8 cellular contexts compared by ENCODE assay signal in genomic region chr17:78979780-78980623, GRCh38.
DNase-seq lines count a peak whose midpoint lies in the region; ATAC-seq lines count a peak whose summit lies in the region.

TSS of gene LGALS3BP (minus strand) at chr17:78979923. CDS start at chr17:78977191, 2,732 bp downstream.

- H3K36me3 ChIP-seq in neuron (ENCODE audit: insufficient read depth, low read length), result no peaks in the 10 kb centered on the region

- H3K4me1 ChIP-seq in neuron (ENCODE audit: insufficient read depth, low read length), result peaks cover 24% of the 10 kb centered on the region

- no peaks in the 10 kb centered on the region for H3K9me3 Mint-ChIP-seq in activated naive CD8-positive, alpha-beta T cell (ENCODE audit: low read depth)

- peak within 1 kb of the TSS; percentile 30 for H3K4me3 ChIP-seq in neuron (ENCODE audit: low read length)

- peak within 1 kb of the TSS; percentile 8 for H2AFZ ChIP-seq in neuron (ENCODE audit: low read depth, low read length)

- ATAC-seq in activated CD4-positive, CD25-positive, alpha-beta regulatory T cell treated with anti-CD3 and anti-CD28 coated beads, Interleukin-2, amount 50 U/mL, for 24 hours, result peak; percentile 62 to 73
- ATAC-seq in GM18873 (IDR thresholded peaks at IDR 0.05; ENCODE audit: low FRiP score, unreplicated experiment), result no peak
- no peak for ATAC-seq in HG03565 (IDR thresholded peaks at IDR 0.05; ENCODE audit: unreplicated experiment)

- peak within 1 kb of the TSS; percentile 81 for H3K27ac Mint-ChIP-seq in activated naive CD8-positive, alpha-beta T cell

- no peaks in the 10 kb centered on the region for H3K27me3 ChIP-seq in neuron (ENCODE audit: insufficient read depth, low read length)

- no peak for DNase-seq in activated CD4-positive, CD25-positive, alpha-beta regulatory T cell (lab: John Stamatoyannopoulos, UW)
- peak; percentile 71 to 88 for DNase-seq in NCI-H524 (lab: John Stamatoyannopoulos, UW)
- DNase-seq in foreskin melanocyte, result peak; percentile 85

- H3K36me3 Mint-ChIP-seq in activated naive CD8-positive, alpha-beta T cell, result no peaks in the 10 kb centered on the region

- peaks cover 15% of the 10 kb centered on the region for H3K4me1 Mint-ChIP-seq in activated naive CD8-positive, alpha-beta T cell (ENCODE audit: low read depth)

- no peaks in the 10 kb centered on the region for H3K27me3 Mint-ChIP-seq in activated naive CD8-positive, alpha-beta T cell

- H3K4me3 Mint-ChIP-seq in activated naive CD8-positive, alpha-beta T cell, result peak within 1 kb of the TSS; percentile 72

- H3K9me3 ChIP-seq in neuron (ENCODE audit: low read length), result no peaks in the 10 kb centered on the region

Comparison
In these comparisons a context has a peak if more than half of its experiments do, and no peak if none do; other contexts are left out.
1. ATAC-seq: peak in activated CD4-positive, CD25-positive, alpha-beta regulatory T cell treated with anti-CD3 and anti-CD28 coated beads, Interleukin-2, amount 50 U/mL, for 24 hours (2 of 2); none in GM18873 (single experiment) and HG03565 (single experiment).
2. DNase-seq: peak in NCI-H524 (2 of 2) and foreskin melanocyte (single experiment); none in activated CD4-positive, CD25-positive, alpha-beta regulatory T cell (0 of 4).